Comparison of ENCODE assay signal across 9 cellular contexts in the genomic region with DNA sequence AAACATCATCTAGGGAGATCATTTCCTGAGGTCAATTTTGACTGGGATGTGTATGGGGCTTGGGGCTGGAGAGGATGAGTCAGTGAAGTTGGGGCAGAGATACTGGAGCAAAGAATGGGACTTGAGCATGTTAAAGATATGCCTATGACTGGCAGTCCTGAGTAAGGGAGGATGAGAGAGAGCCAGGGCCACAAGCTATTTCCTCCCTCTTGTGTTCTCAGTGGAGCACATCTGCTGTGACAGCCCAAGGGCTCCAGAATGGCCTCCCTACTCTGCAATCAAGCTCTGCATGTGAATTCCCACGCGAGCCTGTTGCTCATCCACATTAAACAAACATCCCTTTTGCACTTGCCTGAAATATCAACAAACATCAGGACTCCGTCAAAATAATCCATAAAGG. TPM values are rescaled to one million over a fixed set of nuclear protein-coding genes. Genes with fewer than 3 reads are reported as not detected.
DNase-seq lines count a peak whose midpoint lies in the region; ATAC-seq and TF ChIP-seq lines count a peak whose summit lies in the region.
"Had no signal": no experiment of that assay in that cellular context is flagged by ENCODE, and none has a peak within 500 bp of the region (broad histone marks: within the 10 kb centered on the region; RNA-seq: fewer than 3 reads in every experiment).

No MANE protein-coding gene starts in this region.

- DNase-seq in AG10803 (ENCODE audit: low read depth) (peak; percentile 52), LHCN-M2 (ENCODE audit: low read depth) (peak; percentile 70), astrocyte of the spinal cord (ENCODE audit: low read depth, low spot score) (peak; percentile 58), lower lobe of right lung (no peak), NCI-H526 (lab: John Stamatoyannopoulos, UW) (no peak)
- DNase-seq in activated CD4-positive, alpha-beta memory T cell treated with anti-CD3 and anti-CD28 coated beads, Interleukin-2, amount 10 ng/mL, durations not matched to agents 7 days and 5 days = no peak
- DNase-seq: activated CD4-positive, alpha-beta T cell treated with anti-CD3 and anti-CD28 coated beads, Interleukin-2, amount 50 U/mL, for 48 hours had no signal

- in situ Hi-C loops in astrocyte of the spinal cord (cut with HindIII; ENCODE audit: low sequenced_read_pairs) = no loop called here

- peak; percentile 30 to 31 for ATAC-seq in lower lobe of right lung
- no peak for ATAC-seq in GM18498 (IDR thresholded peaks at IDR 0.05; ENCODE audit: unreplicated experiment)
- no peak for ATAC-seq in HG03039 (IDR thresholded peaks at IDR 0.05; ENCODE audit: unreplicated experiment)

- H3K27me3 ChIP-seq in lower lobe of right lung (ENCODE audit: low read depth) = no peaks in the 10 kb centered on the region

- no peak overlapping the region for H3K27ac Mint-ChIP-seq in activated CD4-positive, alpha-beta memory T cell treated with anti-CD3 and anti-CD28 coated beads, Interleukin-2, amount 10 ng/mL, durations not matched to agents 7 days and 5 days

- POLR2A ChIA-PET in activated CD4-positive, alpha-beta memory T cell treated with anti-CD3 and anti-CD28 coated beads, Interleukin-2, amount 10 ng/mL, durations not matched to agents 7 days and 5 days (lab: Charles Lee) = no interaction called here

- H3K36me3 Mint-ChIP-seq in activated CD4-positive, alpha-beta memory T cell treated with anti-CD3 and anti-CD28 coated beads, Interleukin-2, amount 10 ng/mL, durations not matched to agents 7 days and 5 days (ENCODE audit: low read depth) = no peaks in the 10 kb centered on the region

- no peak overlapping the region for H3K4me3 Mint-ChIP-seq in activated CD4-positive, alpha-beta memory T cell treated with anti-CD3 and anti-CD28 coated beads, Interleukin-2, amount 10 ng/mL, durations not matched to agents 7 days and 5 days

- H3K27ac ChIP-seq in lower lobe of right lung = no peak overlapping the region

- H3K9me3 Mint-ChIP-seq in activated CD4-positive, alpha-beta memory T cell treated with anti-CD3 and anti-CD28 coated beads, Interleukin-2, amount 10 ng/mL, durations not matched to agents 7 days and 5 days = peaks cover 2% of the 10 kb centered on the region

- no peaks in the 10 kb centered on the region for H3K4me1 Mint-ChIP-seq in activated CD4-positive, alpha-beta memory T cell treated with anti-CD3 and anti-CD28 coated beads, Interleukin-2, amount 10 ng/mL, durations not matched to agents 7 days and 5 days

- H3K27me3 Mint-ChIP-seq in activated CD4-positive, alpha-beta memory T cell treated with anti-CD3 and anti-CD28 coated beads, Interleukin-2, amount 10 ng/mL, durations not matched to agents 7 days and 5 days = no peaks in the 10 kb centered on the region

- H3K4me3 ChIP-seq in AG10803 (ENCODE audit: low read length) (no peak overlapping the region), astrocyte of the spinal cord (ENCODE audit: low read depth, low read length) (no peak overlapping the region), lower lobe of right lung (no peak overlapping the region)

- intact Hi-C loops in lower lobe of right lung (cut with DNase I) = no loop called here

- peaks cover 5% of the 10 kb centered on the region for H3K9me3 ChIP-seq in lower lobe of right lung

- H3K36me3 ChIP-seq in lower lobe of right lung = no peaks in the 10 kb centered on the region

- no peaks in the 10 kb centered on the region for H3K4me1 ChIP-seq in lower lobe of right lung

- CTCF ChIA-PET in activated CD4-positive, alpha-beta memory T cell treated with anti-CD3 and anti-CD28 coated beads, Interleukin-2, amount 10 ng/mL, durations not matched to agents 7 days and 5 days (lab: Charles Lee) = interaction anchor here (1.2 kb wide), 1 partner anchor 177 kb away, joined by 3 read pairs; no protein-coding TSS in a partner anchor

- TF ChIP-seq CTCF in AG10803 (conservative IDR thresholded peaks at IDR 0.05; ENCODE audit: low read length) (no peak), astrocyte of the spinal cord (IDR thresholded peaks at IDR 0.05; ENCODE audit: low read depth, low read length) (no peak), lower lobe of right lung (IDR thresholded peaks at IDR 0.05) (no peak)

RNA-seq across cellular contexts. Expression of gene ADCY10, which starts 9.3 kb away (rescaled TPM):
- 0.29 TPM in 1 of 2 replicates, not detected in the other for total RNA-seq in LHCN-M2 (2014; rRNA removed)
- 0.05 TPM for polyA plus RNA-seq in LHCN-M2 (2012)
- 0.09 TPM for total RNA-seq in lower lobe of right lung
- total RNA-seq in activated CD4-positive, alpha-beta memory T cell treated with anti-CD3 and anti-CD28 coated beads, Interleukin-2, amount 10 ng/mL, durations not matched to agents 7 days and 5 days = under 1 TPM; 0.05 to 0.13 TPM

RNA-seq across cellular contexts. Expression of gene DCAF6, which starts 31.8 kb away (rescaled TPM):
- total RNA-seq in LHCN-M2 (2014; rRNA removed) (36.9 and 46.5 TPM in 2 replicates), lower lobe of right lung (50.6 TPM)
- polyA plus RNA-seq in LHCN-M2 (2012) = 54.9 TPM
- total RNA-seq in activated CD4-positive, alpha-beta memory T cell treated with anti-CD3 and anti-CD28 coated beads, Interleukin-2, amount 10 ng/mL, durations not matched to agents 7 days and 5 days = 10 to 100 TPM; 26.4 to 27.1 TPM

RNA-seq across cellular contexts. Expression of gene MPC2, which starts 32.2 kb away (rescaled TPM):
- total RNA-seq in LHCN-M2 (2014; rRNA removed) (39.1 and 39.2 TPM in 2 replicates), lower lobe of right lung (49.6 TPM)
- polyA plus RNA-seq in LHCN-M2 (2012) = 93.5 TPM
- 10 to 100 TPM; 61.4 to 61.5 TPM for total RNA-seq in activated CD4-positive, alpha-beta memory T cell treated with anti-CD3 and anti-CD28 coated beads, Interleukin-2, amount 10 ng/mL, durations not matched to agents 7 days and 5 days

Comparison
In these comparisons a context has a peak if more than half of its experiments do, and no peak if none do; other contexts are left out.
1. DNase-seq: peak in AG10803 (single experiment), LHCN-M2 (single experiment) and astrocyte of the spinal cord (single experiment); none in lower lobe of right lung (single experiment), NCI-H526 (0 of 2) and activated CD4-positive, alpha-beta memory T cell treated with anti-CD3 and anti-CD28 coated beads, Interleukin-2, amount 10 ng/mL, durations not matched to agents 7 days and 5 days (single experiment).
2. ATAC-seq: peak in lower lobe of right lung (2 of 2); none in GM18498 (single experiment) and HG03039 (single experiment).